2 cellular contexts compared by ENCODE assay signal in genomic region chr16:81796585-81797346, GRCh38.
A peak's percentile ranks its signal among the peaks of the same experiment; 100 is the strongest.
TF ChIP-seq lines count a peak whose summit lies in the region.

No MANE protein-coding gene starts in this region.

TF ChIP-seq in GM12891, 5 proteins besides CTCF, POLR2A, EP300 and RAD21 (continued from another document):
- TF ChIP-seq POU2F2 (IDR thresholded peaks at IDR 0.05; ENCODE audit: low read depth, low read length) = no peak
- no peak for TF ChIP-seq SPI1 (IDR thresholded peaks at IDR 0.05; ENCODE audit: low read depth, low read length)
- TF ChIP-seq TAF1 (IDR thresholded peaks at IDR 0.05; ENCODE audit: low read depth, low read length) = no peak
- no peak for TF ChIP-seq PAX5 (IDR thresholded peaks at IDR 0.05; ENCODE audit: insufficient read depth, low read length, severe bottlenecking)

TF ChIP-seq in K562, 482 proteins besides CTCF, POLR2A, EP300 and RAD21:
- 0 out of 2 replicates have a peak, but pooled peaks have one; percentile 28 for TF ChIP-seq ZNF766 (CRISPR knock-in tag; conservative IDR thresholded peaks at IDR 0.05)
- peak; percentile 10; the same call in 1 of the 2 replicates for TF ChIP-seq CBFA2T3 (IDR thresholded peaks at IDR 0.05)
- TF ChIP-seq ZNF589 (CRISPR knock-in tag; IDR thresholded peaks at IDR 0.05; ENCODE audit: low read depth) = peak; percentile 37; the same call in 1 of the 2 replicates
- TF ChIP-seq ZNF263 (CRISPR knock-in tag; IDR thresholded peaks at IDR 0.05; ENCODE audit: borderline replicate concordance) = peak; percentile 72
- TF ChIP-seq NR4A1 (CRISPR knock-in tag; IDR thresholded peaks at IDR 0.05) = no peak
- TF ChIP-seq NR4A1 (tag; IDR thresholded peaks at IDR 0.05) = no peak
